ENCODE assay signal across 8 cellular contexts in genomic region chrX:130111220-130111934, GRCh38. TPM values are rescaled to one million over a fixed set of nuclear protein-coding genes. Genes with fewer than 3 reads are reported as not detected.
A peak's percentile ranks its signal among the peaks of the same experiment; 100 is the strongest.
DNase-seq lines count a peak whose midpoint lies in the region; ATAC-seq and TF ChIP-seq lines count a peak whose summit lies in the region.

No MANE protein-coding gene starts in this region.

- no peak overlapping the region for H3K18ac ChIP-seq in neuronal stem cell (ENCODE audit: low read length)

- H4K8ac ChIP-seq in neuronal stem cell (ENCODE audit: low read depth, low read length), result no peak overlapping the region

- no peak overlapping the region for H3K14ac ChIP-seq in neuronal stem cell (ENCODE audit: low read length)

- H3K9me3 ChIP-seq in neuronal stem cell (replicated peaks in 1 of 2; ENCODE audit: control insufficient read depth in 2 of 2, insufficient read depth in 1 of 2, low read depth in 1 of 2, low read length in 2 of 2), result no peaks in the 10 kb centered on the region

- H3K4ac ChIP-seq in neuronal stem cell (ENCODE audit: low read length), result no peak overlapping the region

- no peak overlapping the region for H2BK12ac ChIP-seq in neuronal stem cell (ENCODE audit: low read length)

- no peak overlapping the region for H2BK120ac ChIP-seq in neuronal stem cell (ENCODE audit: low read depth, low read length)

- H3K23ac ChIP-seq in neuronal stem cell (ENCODE audit: low read depth, low read length, poor library complexity), result no peak overlapping the region

- peak overlapping the region; percentile 30 for H3K4me3 ChIP-seq in HL-60 (replicated peaks; ENCODE audit: insufficient read depth, low read length)
- H3K4me3 ChIP-seq in neuronal stem cell (ENCODE audit: low read length in 2 of 2), result no peak overlapping the region

- ATAC-seq in GM19328 (IDR thresholded peaks at IDR 0.05; ENCODE audit: unreplicated experiment) (no peak), GM19035 (IDR thresholded peaks at IDR 0.05; ENCODE audit: unreplicated experiment) (no peak)

- no peaks in the 10 kb centered on the region for H3K79me1 ChIP-seq in neuronal stem cell (ENCODE audit: low read depth, low read length)

- H2AFZ ChIP-seq in neuronal stem cell (ENCODE audit: low read length), result peak overlapping the region; percentile 73

- no peak overlapping the region for H2BK15ac ChIP-seq in neuronal stem cell (ENCODE audit: low read length)

- H3K4me2 ChIP-seq in neuronal stem cell (ENCODE audit: insufficient read depth, low read length, poor library complexity, severe bottlenecking), result no peak overlapping the region

- WGBS in neuronal stem cell (ENCODE audit: extremely low coverage in 2 of 2, insufficient read length in 2 of 2, insufficient replicate concordance in 1 of 2), 2 donors, result no CpG with 5 or more reads among the region's 41 CpGs

- H3K27ac ChIP-seq in HL-60 (replicated peaks), result peak overlapping the region; percentile 77
- H3K27ac ChIP-seq in neuronal stem cell (replicated peaks; ENCODE audit: low read length), result no peak overlapping the region

- DNase-seq in COLO668 (lab: John Stamatoyannopoulos, UW; ENCODE audit: unreplicated experiment), result peak; percentile 43
- DNase-seq in HL-60 (ENCODE audit: low read depth in 1 of 2, low spot score in 1 of 2), result no peak
- peak; percentile 3 for DNase-seq in cortex of kidney (lab: John Stamatoyannopoulos, UW)
- DNase-seq in neuronal stem cell (ENCODE audit: low spot score), result no peak
- DNase-seq in NCI-H1417 treated with DMSO at 0.1 percent for 48 hours (lab: John Stamatoyannopoulos, UW), result no peak
- DNase-seq in GF-D8 (lab: John Stamatoyannopoulos, UW), result no peak

- H3K27me3 ChIP-seq in HL-60 (ENCODE audit: insufficient read depth, poor library complexity, severe bottlenecking) (no peaks in the 10 kb centered on the region), neuronal stem cell (ENCODE audit: control insufficient read depth in 3 of 3, insufficient read depth in 3 of 3, low read depth in 1 of 3, low read length in 3 of 3) (peaks cover 6 to 28% (median 7%) of the 10 kb centered on the region in 3 experiments)

- H3K36me3 ChIP-seq in neuronal stem cell (replicated peaks in 1 of 2; ENCODE audit: control insufficient read depth in 2 of 2, insufficient read depth in 2 of 2, low read length in 2 of 2), result no peaks in the 10 kb centered on the region

- H3K4me1 ChIP-seq in neuronal stem cell (ENCODE audit: control insufficient read depth in 2 of 2, insufficient read depth in 1 of 2, low read depth in 1 of 2, low read length in 2 of 2), result peaks cover 0 to 10% of the 10 kb centered on the region in 2 donors

- H3K9ac ChIP-seq in neuronal stem cell (ENCODE audit: low read depth, low read length, poor library complexity), result no peak overlapping the region

- TF ChIP-seq CTCF in HL-60 (IDR thresholded peaks at IDR 0.05; ENCODE audit: insufficient read depth, low read length), result no peak

- H4K91ac ChIP-seq in neuronal stem cell (ENCODE audit: low read depth, low read length, poor library complexity), result no peak overlapping the region

- no peak overlapping the region for H2AK5ac ChIP-seq in neuronal stem cell (ENCODE audit: low read depth, low read length)

- H2BK5ac ChIP-seq in neuronal stem cell (ENCODE audit: low read length), result no peak overlapping the region

RNA-seq across cellular contexts. Expression of gene ELF4, which starts 1.1 kb away (rescaled TPM):
- polyA plus RNA-seq in neuronal stem cell (2013, experiment 1 of 2), result 0.06 TPM
- 0.08 TPM for polyA plus RNA-seq in neuronal stem cell (2013, experiment 2 of 2)

RNA-seq across cellular contexts. Expression of gene AIFM1, which starts 54.3 kb away (rescaled TPM):
- 29.1 TPM for polyA plus RNA-seq in neuronal stem cell (2013, experiment 1 of 2)
- polyA plus RNA-seq in neuronal stem cell (2013, experiment 2 of 2), result 28.9 TPM

Comparison
In these comparisons a context has a peak if more than half of its experiments do, and no peak if none do; other contexts are left out.
1. DNase-seq: peak in COLO668 (single experiment) and cortex of kidney (single experiment); none in HL-60 (0 of 2), neuronal stem cell (single experiment), NCI-H1417 treated with DMSO at 0.1 percent for 48 hours (single experiment) and GF-D8 (single experiment).